26 cellular contexts compared by ENCODE assay signal in the genomic region with DNA sequence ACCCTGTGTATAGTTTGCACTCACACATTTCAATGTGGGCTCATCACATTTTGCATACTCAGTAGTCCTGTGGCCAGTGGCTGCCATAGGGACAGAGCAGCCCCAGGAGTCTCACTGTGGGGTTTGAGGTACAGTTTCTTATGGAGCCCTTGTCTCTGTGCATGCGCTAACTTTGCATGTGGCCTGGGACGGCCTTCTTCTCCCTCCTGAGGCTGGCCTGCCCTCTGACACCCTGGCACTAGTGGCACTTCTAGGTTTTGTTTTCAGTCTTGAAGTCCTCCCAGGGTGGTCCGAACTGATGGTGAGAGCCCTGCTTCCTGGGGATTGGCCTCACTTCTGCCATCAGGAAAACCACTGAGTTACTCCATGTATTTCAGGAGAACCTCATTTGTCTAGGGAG. TPM values are rescaled to one million over a fixed set of nuclear protein-coding genes. Genes with fewer than 3 reads are reported as not detected.
DNase-seq lines count a peak whose midpoint lies in the region; ATAC-seq lines count a peak whose summit lies in the region.
"Had no signal": no experiment of that assay in that cellular context is flagged by ENCODE, and none has a peak within 500 bp of the region (broad histone marks: within the 10 kb centered on the region; RNA-seq: fewer than 3 reads in every experiment).

No MANE protein-coding gene starts in this region.

- H3K4me1 Mint-ChIP-seq in T-helper 2 cell treated with Interferon-gamma antibody and Interleukin-4, amounts not matched to agents 5 μg/mL and 100 μg/mL, for 36 hours (ENCODE audit: low read depth): peaks cover 10% of the 10 kb centered on the region
- peaks cover 29% of the 10 kb centered on the region for H3K4me1 Mint-ChIP-seq in stimulated activated naive CD8-positive, alpha-beta T cell treated with anti-CD3 and anti-CD28 coated beads, Interleukin-15, amount 100 ng/mL, for 72 hours
- H3K4me1 Mint-ChIP-seq in stimulated activated effector memory CD8-positive, alpha-beta T cell treated with anti-CD3 and anti-CD28 coated beads, Interleukin-12 subunit alpha, Interleukin-12 subunit beta, amount 100 ng/mL, for 72 hours: peaks cover 49% of the 10 kb centered on the region
- peaks cover 26% of the 10 kb centered on the region for H3K4me1 Mint-ChIP-seq in activated CD8-positive, alpha-beta T cell treated with anti-CD3 and anti-CD28 coated beads, Interleukin-2, amount 10 ng/mL, durations not matched to agents 7 days and 5 days (ENCODE audit: low read depth)
- H3K4me1 Mint-ChIP-seq: H9 had no signal

- CTCF ChIA-PET in activated CD8-positive, alpha-beta T cell treated with anti-CD3 and anti-CD28 coated beads, Interleukin-2, amount 10 ng/mL, durations not matched to agents 7 days and 5 days (lab: Charles Lee): no interaction called here

- no peaks in the 10 kb centered on the region for H3K27me3 Mint-ChIP-seq in T-helper 2 cell treated with Interferon-gamma antibody and Interleukin-4, amounts not matched to agents 5 μg/mL and 100 μg/mL, for 36 hours (ENCODE audit: low read depth)
- no peaks in the 10 kb centered on the region for H3K27me3 Mint-ChIP-seq in stimulated activated naive CD8-positive, alpha-beta T cell treated with anti-CD3 and anti-CD28 coated beads, Interleukin-15, amount 100 ng/mL, for 72 hours
- H3K27me3 Mint-ChIP-seq in activated CD8-positive, alpha-beta T cell treated with anti-CD3 and anti-CD28 coated beads, Interleukin-2, amount 10 ng/mL, durations not matched to agents 7 days and 5 days (ENCODE audit: low read depth): no peaks in the 10 kb centered on the region
- H3K27me3 Mint-ChIP-seq: B cell; CD8-positive, alpha-beta memory T cell had no signal

- DNase-seq in T-helper 2 cell treated with Interferon-gamma antibody and Interleukin-4, amounts not matched to agents 5 μg/mL and 100 μg/mL, for 36 hours (ENCODE audit: low spot score): no peak
- DNase-seq in T-helper 2 cell: no peak
- DNase-seq in activated effector memory CD4-positive, alpha-beta T cell treated with anti-CD3 and anti-CD28 coated beads, Interleukin-2, amount 50 U/mL, for 16 hours: peak; percentile 56
- no peak for DNase-seq in activated effector memory CD4-positive, alpha-beta T cell treated with Interleukin-2 at 50 U/mL for 16 hours
- DNase-seq in stimulated activated naive CD8-positive, alpha-beta T cell treated with anti-CD3 and anti-CD28 coated beads, Interleukin-15, amount 100 ng/mL, for 72 hours: no peak
- DNase-seq in stimulated activated naive CD8-positive, alpha-beta T cell treated with anti-CD3 and anti-CD28 coated beads, Interleukin-15, Interleukin-2, amounts not matched to agents 100 U/mL and 50 U/mL, for 24 hours: no peak
- DNase-seq in stimulated activated effector memory CD8-positive, alpha-beta T cell treated with anti-CD3 and anti-CD28 coated beads, Interleukin-12 subunit alpha, Interleukin-12 subunit beta, amount 100 ng/mL, for 72 hours (ENCODE audit: low spot score in 2 of 2): no peak
- no peak for DNase-seq in activated CD8-positive, alpha-beta T cell treated with anti-CD3 and anti-CD28 coated beads, Interleukin-2, amount 10 ng/mL, durations not matched to agents 7 days and 5 days
- DNase-seq: CD8-positive, alpha-beta memory T cell; DMS 273 treated with DMSO at 0.1 percent for 48 hours; DMS79; EL; GDM1; H9; MG63; NCI-H1105 treated with DMSO at 0.1 percent for 48 hours; NCI-H2029; NCI-H2227 treated with DMSO at 0.1 percent for 48 hours; NCI-H526 treated with DMSO at 0.1 percent for 48 hours; PC-9; Right ventricle myocardium superior had no signal

- POLR2A ChIA-PET in activated CD8-positive, alpha-beta T cell treated with anti-CD3 and anti-CD28 coated beads, Interleukin-2, amount 10 ng/mL, durations not matched to agents 7 days and 5 days (lab: Charles Lee): no interaction called here

- H3K9me3 Mint-ChIP-seq in T-helper 2 cell treated with Interferon-gamma antibody and Interleukin-4, amounts not matched to agents 5 μg/mL and 100 μg/mL, for 36 hours: no peaks in the 10 kb centered on the region
- no peaks in the 10 kb centered on the region for H3K9me3 Mint-ChIP-seq in stimulated activated naive CD8-positive, alpha-beta T cell treated with anti-CD3 and anti-CD28 coated beads, Interleukin-15, amount 100 ng/mL, for 72 hours
- H3K9me3 Mint-ChIP-seq in stimulated activated effector memory CD8-positive, alpha-beta T cell treated with anti-CD3 and anti-CD28 coated beads, Interleukin-12 subunit alpha, Interleukin-12 subunit beta, amount 100 ng/mL, for 72 hours: no peaks in the 10 kb centered on the region
- H3K9me3 Mint-ChIP-seq in activated CD8-positive, alpha-beta T cell treated with anti-CD3 and anti-CD28 coated beads, Interleukin-2, amount 10 ng/mL, durations not matched to agents 7 days and 5 days (ENCODE audit: insufficient read depth): no peaks in the 10 kb centered on the region
- H3K9me3 Mint-ChIP-seq: CD8-positive, alpha-beta memory T cell; GM23338; H9 had no signal

- no peak overlapping the region for H3K4me3 Mint-ChIP-seq in T-helper 2 cell treated with Interferon-gamma antibody and Interleukin-4, amounts not matched to agents 5 μg/mL and 100 μg/mL, for 36 hours
- no peak overlapping the region for H3K4me3 Mint-ChIP-seq in stimulated activated naive CD8-positive, alpha-beta T cell treated with anti-CD3 and anti-CD28 coated beads, Interleukin-15, amount 100 ng/mL, for 72 hours
- H3K4me3 Mint-ChIP-seq in stimulated activated effector memory CD8-positive, alpha-beta T cell treated with anti-CD3 and anti-CD28 coated beads, Interleukin-12 subunit alpha, Interleukin-12 subunit beta, amount 100 ng/mL, for 72 hours: no peak overlapping the region
- no peak overlapping the region for H3K4me3 Mint-ChIP-seq in activated CD8-positive, alpha-beta T cell treated with anti-CD3 and anti-CD28 coated beads, Interleukin-2, amount 10 ng/mL, durations not matched to agents 7 days and 5 days
- H3K4me3 Mint-ChIP-seq: B cell; CD8-positive, alpha-beta memory T cell; GM23338; H9 had no signal

- H3K27ac Mint-ChIP-seq in T-helper 2 cell treated with Interferon-gamma antibody and Interleukin-4, amounts not matched to agents 5 μg/mL and 100 μg/mL, for 36 hours: peak overlapping the region; percentile 31
- peak overlapping the region; percentile 38 to 81 for H3K27ac Mint-ChIP-seq in stimulated activated naive CD8-positive, alpha-beta T cell treated with anti-CD3 and anti-CD28 coated beads, Interleukin-15, amount 100 ng/mL, for 72 hours
- H3K27ac Mint-ChIP-seq in stimulated activated effector memory CD8-positive, alpha-beta T cell treated with anti-CD3 and anti-CD28 coated beads, Interleukin-12 subunit alpha, Interleukin-12 subunit beta, amount 100 ng/mL, for 72 hours: peak overlapping the region; percentile 84
- H3K27ac Mint-ChIP-seq in activated CD8-positive, alpha-beta T cell treated with anti-CD3 and anti-CD28 coated beads, Interleukin-2, amount 10 ng/mL, durations not matched to agents 7 days and 5 days: no peak overlapping the region
- H3K27ac Mint-ChIP-seq: B cell, GM23338 had no signal

- ATAC-seq in stimulated activated naive CD8-positive, alpha-beta T cell treated with anti-CD3 and anti-CD28 coated beads, Interleukin-15, amount 100 ng/mL, for 72 hours: no peak
- ATAC-seq in stimulated activated naive CD8-positive, alpha-beta T cell treated with anti-CD3 and anti-CD28 coated beads, Interleukin-15, Interleukin-2, amounts not matched to agents 100 U/mL and 50 U/mL, for 24 hours: no peak
- ATAC-seq in stimulated activated effector memory CD8-positive, alpha-beta T cell treated with anti-CD3 and anti-CD28 coated beads, Interleukin-12 subunit alpha, Interleukin-12 subunit beta, amount 100 ng/mL, for 72 hours: no peak
- no peak for ATAC-seq in activated CD8-positive, alpha-beta T cell treated with anti-CD3 and anti-CD28 coated beads, Interleukin-2, amount 10 ng/mL, durations not matched to agents 7 days and 5 days
- ATAC-seq: GM12878, GM23338, K562 had no signal

- H3K36me3 Mint-ChIP-seq in T-helper 2 cell treated with Interferon-gamma antibody and Interleukin-4, amounts not matched to agents 5 μg/mL and 100 μg/mL, for 36 hours (ENCODE audit: low read depth): peaks cover 66% of the 10 kb centered on the region
- peaks cover 96% of the 10 kb centered on the region for H3K36me3 Mint-ChIP-seq in stimulated activated effector memory CD8-positive, alpha-beta T cell treated with anti-CD3 and anti-CD28 coated beads, Interleukin-12 subunit alpha, Interleukin-12 subunit beta, amount 100 ng/mL, for 72 hours
- peaks cover 65% of the 10 kb centered on the region for H3K36me3 Mint-ChIP-seq in activated CD8-positive, alpha-beta T cell treated with anti-CD3 and anti-CD28 coated beads, Interleukin-2, amount 10 ng/mL, durations not matched to agents 7 days and 5 days (ENCODE audit: low read depth)

RNA-seq across cellular contexts. Expression of gene NACAD, which starts 21.2 kb away (rescaled TPM):
- total RNA-seq in activated CD8-positive, alpha-beta T cell treated with anti-CD3 and anti-CD28 coated beads, Interleukin-2, amount 10 ng/mL, durations not matched to agents 7 days and 5 days: under 1 TPM; 0.05 to 0.16 TPM
- total RNA-seq: GM12878, NCI-H460 had no signal

RNA-seq across cellular contexts. Expression of gene TBRG4, which starts 43.9 kb away (rescaled TPM):
- total RNA-seq in activated CD8-positive, alpha-beta T cell treated with anti-CD3 and anti-CD28 coated beads, Interleukin-2, amount 10 ng/mL, durations not matched to agents 7 days and 5 days: 100 to 1,000 TPM; 133 to 137 TPM
